ENCODE assay signal across 11 cellular contexts in genomic region chr20:32527447-32528055, GRCh38. TPM values are rescaled to one million over a fixed set of nuclear protein-coding genes. Genes with fewer than 3 reads are reported as not detected.
DNase-seq lines count a peak whose midpoint lies in the region; ATAC-seq and TF ChIP-seq lines count a peak whose summit lies in the region.
"Had no signal": no experiment of that assay in that cellular context is flagged by ENCODE, and none has a peak within 500 bp of the region (broad histone marks: within the 10 kb centered on the region; RNA-seq: fewer than 3 reads in every experiment).

No MANE protein-coding gene starts in this region.

- no peak overlapping the region for H3K4ac ChIP-seq in trophoblast cell (ENCODE audit: low read depth, low read length)

- no peak overlapping the region for H2BK5ac ChIP-seq in trophoblast cell (ENCODE audit: low read depth, low read length, poor library complexity)

- no peak overlapping the region for H2BK120ac ChIP-seq in trophoblast cell (ENCODE audit: insufficient read depth, low read length, poor library complexity)

- no peak for DNase-seq in left ventricle myocardium inferior
- DNase-seq in heart left ventricle, result no peak
- no peak for DNase-seq in SK-N-MC (ENCODE audit: low read depth, low spot score)
- peak; percentile 54 for DNase-seq in left ventricle myocardium superior
- no peak for DNase-seq in NOMO-1 treated with dmso at 0.1 percent for 144 hours (lab: John Stamatoyannopoulos, UW; ENCODE audit: unreplicated experiment)
- DNase-seq in trophoblast cell, result no peak
- DNase-seq: Kasumi-1 had no signal

- H4K8ac ChIP-seq in trophoblast cell (ENCODE audit: low read depth, low read length), result no peak overlapping the region

- no peaks in the 10 kb centered on the region for H3K36me3 ChIP-seq in left ventricle myocardium inferior
- no peaks in the 10 kb centered on the region for H3K36me3 ChIP-seq in heart left ventricle
- H3K36me3 ChIP-seq in SK-N-MC (ENCODE audit: insufficient read depth, low read length), result no peaks in the 10 kb centered on the region
- peaks cover 15% of the 10 kb centered on the region for H3K36me3 ChIP-seq in thymus (ENCODE audit: control insufficient read depth, insufficient read depth)
- peaks cover 0 to 2% of the 10 kb centered on the region in 2 experiments for H3K36me3 ChIP-seq in trophoblast cell (ENCODE audit: control insufficient read depth in 1 of 2, insufficient read depth in 2 of 2, low read length in 2 of 2)
- H3K36me3 ChIP-seq: ascending aorta had no signal

- no peak overlapping the region for H3K14ac ChIP-seq in trophoblast cell (ENCODE audit: low read length)

- no peak overlapping the region for H2AFZ ChIP-seq in trophoblast cell (ENCODE audit: insufficient read depth, low read length, poor library complexity)

- TF ChIP-seq POLR2A in heart left ventricle (IDR thresholded peaks at IDR 0.05), result no peak

- no peak overlapping the region for H4K91ac ChIP-seq in trophoblast cell (ENCODE audit: low read depth, low read length)

- H3K9ac ChIP-seq in SK-N-MC (ENCODE audit: insufficient read length) (peak overlapping the region; percentile 41), trophoblast cell (ENCODE audit: low read length) (no peak overlapping the region)

- ATAC-seq in heart left ventricle, result no peak
- no peak for ATAC-seq in left ventricle myocardium superior
- no peak for ATAC-seq in GM19455 (IDR thresholded peaks at IDR 0.05; ENCODE audit: unreplicated experiment)

- no peaks in the 10 kb centered on the region for H3K79me2 ChIP-seq in trophoblast cell (ENCODE audit: control insufficient read depth, insufficient read depth, low read length, poor library complexity)

- TF ChIP-seq CTCF in left ventricle myocardium inferior (IDR thresholded peaks at IDR 0.05; ENCODE audit: borderline replicate concordance) (no peak), heart left ventricle (IDR thresholded peaks at IDR 0.05) (no peak)

- no peak overlapping the region for H3K23ac ChIP-seq in trophoblast cell (ENCODE audit: low read length)

- H3K27ac ChIP-seq in left ventricle myocardium inferior (replicated peaks) (peak overlapping the region; percentile 61), heart left ventricle (peak overlapping the region in 4 of 12 donors; percentile 43 to 77 (median 60)), SK-N-MC (no peak overlapping the region), thymus (ENCODE audit: low read depth) (peak overlapping the region; percentile 86), trophoblast cell (ENCODE audit: low read depth, low read length) (no peak overlapping the region)
- H3K27ac ChIP-seq: ascending aorta, VCaP had no signal

- H2BK12ac ChIP-seq in trophoblast cell (ENCODE audit: low read length), result no peak overlapping the region

- H4K12ac ChIP-seq in trophoblast cell (ENCODE audit: low read depth, low read length), result no peak overlapping the region

- intact Hi-C loops in left ventricle myocardium inferior (cut with micrococcal nuclease) (no loop called here), heart left ventricle (cut with DNase I) (loop anchor here in 2 of 10 donors (5.0 to 10.0 kb wide), 2 partner anchors 55 to 247 kb away; no protein-coding TSS in a partner anchor), left ventricle myocardium superior (cut with micrococcal nuclease) (no loop called here)

- no peak overlapping the region for H3K4me2 ChIP-seq in trophoblast cell (ENCODE audit: low read length)

- no peak overlapping the region for H2AK5ac ChIP-seq in trophoblast cell (ENCODE audit: low read length)

- no peaks in the 10 kb centered on the region for H3K79me1 ChIP-seq in trophoblast cell (ENCODE audit: low read length)

- WGBS in heart left ventricle, 4 donors, result 48 to 69% (median 57%) methylated on average over 24 of the region's 24 CpGs
- WGBS in thymus, result 42% methylated on average over 24 of the region's 24 CpGs
- WGBS in trophoblast cell (ENCODE audit: extremely low coverage, insufficient coverage, insufficient read length), result no CpG with 5 or more reads among the region's 24 CpGs

- H3K18ac ChIP-seq in trophoblast cell (ENCODE audit: low read length), result no peak overlapping the region

- peaks cover 46% of the 10 kb centered on the region for H3K4me1 ChIP-seq in left ventricle myocardium inferior
- peaks cover 0 to 54% (median 34%) of the 10 kb centered on the region in 12 donors for H3K4me1 ChIP-seq in heart left ventricle
- H3K4me1 ChIP-seq in thymus (ENCODE audit: control insufficient read depth, insufficient read depth, low read length), result peaks cover 80% of the 10 kb centered on the region
- peaks cover 4 to 8% of the 10 kb centered on the region in 2 experiments for H3K4me1 ChIP-seq in trophoblast cell (ENCODE audit: control insufficient read depth in 1 of 2, insufficient read depth in 2 of 2, low read length in 2 of 2)
- H3K4me1 ChIP-seq: ascending aorta had no signal

- no peaks in the 10 kb centered on the region for H3K27me3 ChIP-seq in left ventricle myocardium inferior (ENCODE audit: low read depth)
- no peaks in the 10 kb centered on the region for H3K27me3 ChIP-seq in heart left ventricle
- H3K27me3 ChIP-seq in thymus (ENCODE audit: control insufficient read depth, insufficient read depth), result no peaks in the 10 kb centered on the region
- no peaks in the 10 kb centered on the region for H3K27me3 ChIP-seq in trophoblast cell (ENCODE audit: insufficient read depth, low read length)
- H3K27me3 ChIP-seq: ascending aorta had no signal

- no peaks in the 10 kb centered on the region for H3K9me3 ChIP-seq in left ventricle myocardium inferior (replicated peaks)
- no peaks in the 10 kb centered on the region for H3K9me3 ChIP-seq in heart left ventricle
- no peaks in the 10 kb centered on the region for H3K9me3 ChIP-seq in SK-N-MC (ENCODE audit: low read depth, low read length)
- no peaks in the 10 kb centered on the region for H3K9me3 ChIP-seq in thymus (ENCODE audit: control insufficient read depth)
- H3K9me3 ChIP-seq in trophoblast cell (ENCODE audit: insufficient read depth, low read depth, low read length), result peaks cover 7% of the 10 kb centered on the region
- H3K9me3 ChIP-seq: ascending aorta had no signal

- peak overlapping the region; percentile 25 for H3K4me3 ChIP-seq in left ventricle myocardium inferior
- H3K4me3 ChIP-seq in heart left ventricle, result no peak overlapping the region
- peak overlapping the region; percentile 42; the same call in 1 of the 2 replicates for H3K4me3 ChIP-seq in SK-N-MC
- no peak overlapping the region for H3K4me3 ChIP-seq in thymus (ENCODE audit: low read length)
- no peak overlapping the region for H3K4me3 ChIP-seq in trophoblast cell (ENCODE audit: low read depth, low read length)
- H3K4me3 ChIP-seq: ascending aorta had no signal

RNA-seq across cellular contexts. Expression of gene NOL4L, which starts 57.6 kb away (rescaled TPM):
- 5.6 TPM for total RNA-seq in left ventricle myocardium inferior
- 10 to 100 TPM in 2 of 9 donors, 1 to 10 TPM in 7; 3.1 to 15.0 (median 6.7) TPM for total RNA-seq in heart left ventricle
- 1 to 10 TPM; 2.6 to 7.4 TPM for polyA plus RNA-seq in heart left ventricle
- 5.2 TPM for total RNA-seq in left ventricle myocardium superior
- polyA plus RNA-seq in thymus, result 14.1 TPM
- 38.6 and 40.8 TPM in 2 replicates for polyA plus RNA-seq in trophoblast cell (2013)

Comparison
In these comparisons a context has a peak if more than half of its experiments do, and no peak if none do; other contexts are left out.
1. H3K4me3 ChIP-seq: peak in left ventricle myocardium inferior (single experiment) and SK-N-MC (single experiment); none in heart left ventricle (0 of 12), thymus (single experiment) and trophoblast cell (single experiment).
2. H3K27ac ChIP-seq: peak in left ventricle myocardium inferior (single experiment) and thymus (single experiment); none in SK-N-MC (single experiment) and trophoblast cell (single experiment).